9 cellular contexts compared by ENCODE assay signal in the genomic region with DNA sequence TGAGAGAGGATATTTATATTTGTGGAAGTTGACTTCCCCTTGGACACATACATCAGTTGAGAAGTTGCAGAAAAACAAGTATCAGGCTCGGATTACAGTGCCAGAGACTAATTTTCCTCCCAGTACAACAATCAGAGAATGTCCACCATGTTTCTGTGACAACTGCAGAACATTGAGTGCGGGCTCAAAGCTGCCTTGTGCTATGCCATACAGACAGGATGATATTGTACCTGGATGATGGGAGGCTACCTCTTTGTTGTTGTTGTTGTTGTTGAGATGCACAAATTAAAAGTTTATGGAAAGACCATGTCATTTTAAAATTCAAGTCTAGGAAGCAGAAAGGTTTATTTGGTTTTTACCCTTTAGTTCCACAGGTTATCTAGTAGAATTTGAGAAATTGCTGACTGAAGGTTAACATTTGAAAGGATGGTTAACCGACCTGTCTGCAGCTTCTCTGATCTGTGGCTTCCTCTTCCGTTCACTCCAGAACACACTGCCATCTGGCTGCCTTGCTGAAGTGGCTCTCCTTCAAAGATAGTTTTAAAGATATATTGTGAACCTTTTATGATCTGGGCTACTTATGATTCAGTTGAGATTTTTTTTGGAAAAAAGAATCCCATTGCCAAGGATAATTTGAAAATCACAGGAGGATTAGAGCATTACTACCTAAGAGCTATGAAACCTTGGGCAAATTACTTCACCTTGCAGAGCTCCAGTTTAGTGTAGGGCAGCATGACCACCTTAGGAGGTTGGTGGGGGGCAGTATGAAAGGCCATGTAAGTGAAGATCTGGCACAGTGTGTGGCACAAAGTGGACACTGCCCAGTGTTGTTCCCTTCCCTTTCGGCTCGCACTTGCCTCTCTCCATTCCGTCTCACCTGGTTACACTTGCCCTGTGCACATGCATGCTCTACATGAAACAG. TPM values are rescaled to one million over a fixed set of nuclear protein-coding genes. Genes with fewer than 3 reads are reported as not detected.
A peak's percentile ranks its signal among the peaks of the same experiment; 100 is the strongest.
DNase-seq lines count a peak whose midpoint lies in the region; ATAC-seq and TF ChIP-seq lines count a peak whose summit lies in the region.
"Had no signal": no experiment of that assay in that cellular context is flagged by ENCODE, and none has a peak within 500 bp of the region (broad histone marks: within the 10 kb centered on the region; RNA-seq: fewer than 3 reads in every experiment).

No MANE protein-coding gene starts in this region.

- WGBS in mammary epithelial cell (ENCODE audit: low coverage, missing lambda C conversion rate) = 97% methylated on average over 7 of the region's 7 CpGs

- H3K36me3 ChIP-seq in mammary epithelial cell (ENCODE audit: insufficient read depth, low read length) = no peaks in the 10 kb centered on the region
- H3K36me3 ChIP-seq: pancreas had no signal

- peaks cover 23% of the 10 kb centered on the region for H3K4me1 Mint-ChIP-seq in T-helper 2 cell treated with Interferon-gamma antibody and Interleukin-4, amounts not matched to agents 5 μg/mL and 100 μg/mL, for 36 hours (ENCODE audit: low read depth)
- H3K4me1 Mint-ChIP-seq in natural killer cell = peaks cover 14 to 15% of the 10 kb centered on the region in 2 donors

- DNase-seq in T-helper 2 cell treated with Interferon-gamma antibody and Interleukin-4, amounts not matched to agents 5 μg/mL and 100 μg/mL, for 36 hours (ENCODE audit: low spot score) = peak; percentile 15
- DNase-seq in natural killer cell (no peak), mammary epithelial cell (no peak), 8988T (no peak)
- DNase-seq in activated T-cell treated with anti-CD3 and anti-CD28 coated beads, Interleukin-2, amount 50 U/mL, for 48 hours = no peak
- DNase-seq: pancreas had no signal

- no peak overlapping the region for H2AFZ ChIP-seq in mammary epithelial cell (ENCODE audit: low read depth, low read length)

- CTCF ChIA-PET in mammary epithelial cell (lab: Charles Lee; ENCODE audit: low non-redundant PET) = no interaction called here

- TF ChIP-seq CTCF in natural killer cell (IDR thresholded peaks at IDR 0.05) (no peak), mammary epithelial cell (conservative IDR thresholded peaks at IDR 0.05 in 1 of 2, IDR thresholded peaks at IDR 0.05 in 1 of 2; ENCODE audit: extremely low read depth in 1 of 2, insufficient read depth in 1 of 2, low read depth in 1 of 2, low read length in 2 of 2) (no peak)

- no peaks in the 10 kb centered on the region for H3K27me3 ChIP-seq in mammary epithelial cell (ENCODE audit: insufficient read depth, low read length)
- H3K27me3 ChIP-seq: pancreas had no signal

- H3K4me3 ChIP-seq in mammary epithelial cell (replicated peaks in 1 of 3; ENCODE audit: insufficient read depth in 1 of 3, low read depth in 2 of 3, low read length in 3 of 3) = no peak overlapping the region
- H3K4me3 ChIP-seq: pancreas had no signal

- H3K36me3 Mint-ChIP-seq in T-helper 2 cell treated with Interferon-gamma antibody and Interleukin-4, amounts not matched to agents 5 μg/mL and 100 μg/mL, for 36 hours (ENCODE audit: low read depth) = peaks cover 6% of the 10 kb centered on the region
- no peaks in the 10 kb centered on the region for H3K36me3 Mint-ChIP-seq in natural killer cell

- peaks cover 15% of the 10 kb centered on the region for H3K27me3 Mint-ChIP-seq in T-helper 2 cell treated with Interferon-gamma antibody and Interleukin-4, amounts not matched to agents 5 μg/mL and 100 μg/mL, for 36 hours (ENCODE audit: low read depth)
- H3K27me3 Mint-ChIP-seq in natural killer cell (ENCODE audit: low read depth in 2 of 2) = peaks cover 4 to 17% of the 10 kb centered on the region in 2 donors

- BruUV-seq in mammary epithelial cell (replicated peaks; lab: Mats Ljungman, UMichigan) = no TSS peak

- H3K27ac Mint-ChIP-seq in T-helper 2 cell treated with Interferon-gamma antibody and Interleukin-4, amounts not matched to agents 5 μg/mL and 100 μg/mL, for 36 hours = peak overlapping the region; percentile 44
- H3K27ac Mint-ChIP-seq in natural killer cell = no peak overlapping the region

- dilution Hi-C loops in mammary epithelial cell (cut with HindIII; ENCODE audit: low sequenced_read_pairs) = no loop called here

- no peak overlapping the region for H3K27ac ChIP-seq in mammary epithelial cell (ENCODE audit: insufficient read depth, low read depth, low read length)
- H3K27ac ChIP-seq: pancreas had no signal

- no peak overlapping the region for H3K4me2 ChIP-seq in mammary epithelial cell (ENCODE audit: insufficient read depth, low read depth, low read length)

- no peaks in the 10 kb centered on the region for H3K9me3 ChIP-seq in mammary epithelial cell (replicated peaks; ENCODE audit: insufficient read depth, low read length)
- H3K9me3 ChIP-seq: pancreas had no signal

- ATAC-seq in GM18873 (IDR thresholded peaks at IDR 0.05; ENCODE audit: low FRiP score, unreplicated experiment) = peak; percentile 53
- peak; percentile 83 for ATAC-seq in HG02852 (IDR thresholded peaks at IDR 0.05; ENCODE audit: unreplicated experiment)
- peak; percentile 77 to 97 (median 81) for ATAC-seq in natural killer cell

- H3K79me2 ChIP-seq in mammary epithelial cell (ENCODE audit: insufficient read depth, low read length) = peaks cover 39% of the 10 kb centered on the region

- H3K9ac ChIP-seq in mammary epithelial cell (ENCODE audit: insufficient read depth, low read length) = no peak overlapping the region

- in situ Hi-C loops in mammary epithelial cell (cut with MboI; ENCODE audit: low sequenced_read_pairs in 2 of 2) = no loop called here

- H3K4me1 ChIP-seq in mammary epithelial cell (ENCODE audit: insufficient read depth, low read length) = peaks cover 15% of the 10 kb centered on the region
- H3K4me1 ChIP-seq: pancreas had no signal

- peak overlapping the region; percentile 41 for H3K4me3 Mint-ChIP-seq in T-helper 2 cell treated with Interferon-gamma antibody and Interleukin-4, amounts not matched to agents 5 μg/mL and 100 μg/mL, for 36 hours
- H3K4me3 Mint-ChIP-seq in natural killer cell = no peak overlapping the region

- H3K9me3 Mint-ChIP-seq in T-helper 2 cell treated with Interferon-gamma antibody and Interleukin-4, amounts not matched to agents 5 μg/mL and 100 μg/mL, for 36 hours = peaks cover 4% of the 10 kb centered on the region
- H3K9me3 Mint-ChIP-seq in natural killer cell = no peaks in the 10 kb centered on the region

- no peaks in the 10 kb centered on the region for H4K20me1 ChIP-seq in mammary epithelial cell (ENCODE audit: insufficient read depth, low read length)

- intact Hi-C loops in natural killer cell (cut with micrococcal nuclease) = no loop called here
- intact Hi-C loops in mammary epithelial cell (cut with micrococcal nuclease) = loop anchor here (2.0 kb wide), 1 partner anchor 15 kb away; the partner anchor contains the start of gene TMEM200A

RNA-seq across cellular contexts. Expression of gene TMEM200A, which starts 15.9 kb away (rescaled TPM):
- total RNA-seq in natural killer cell (under 1 TPM; 0.16 to 0.52 (median 0.50) TPM), mammary epithelial cell (10 to 100 TPM in 1 of 2 donors, 1 to 10 TPM in 1; 3.5 to 15.2 TPM)
- 11.6 TPM for polyA plus RNA-seq in mammary epithelial cell
- 12.8 TPM for polyA minus RNA-seq in mammary epithelial cell
- total RNA-seq: HT-29 had no signal
